1 cellular context compared by ENCODE assay signal in genomic region chr3:185677146-185677829, GRCh38.
TF ChIP-seq lines count a peak whose summit lies in the region.

No MANE protein-coding gene starts in this region.

TF ChIP-seq in GM23338, 12 proteins besides CTCF, POLR2A, EP300 and RAD21 (continued from another document):
- TF ChIP-seq EZH2 (IDR thresholded peaks at IDR 0.05; ENCODE audit: low read depth, unreplicated experiment), result no peak
TF ChIP-seq in GM23338: peak in this region for 0.
